8 cellular contexts compared by ENCODE assay signal in genomic region chr13:110520431-110521295, GRCh38. TPM values are rescaled to one million over a fixed set of nuclear protein-coding genes. Genes with fewer than 3 reads are reported as not detected.
A peak's percentile ranks its signal among the peaks of the same experiment; 100 is the strongest.
DNase-seq lines count a peak whose midpoint lies in the region; TF ChIP-seq lines count a peak whose summit lies in the region.
"Had no signal": no experiment of that assay in that cellular context is flagged by ENCODE, and none has a peak within 500 bp of the region (broad histone marks: within the 10 kb centered on the region; RNA-seq: fewer than 3 reads in every experiment).

No MANE protein-coding gene starts in this region.

- DNase-seq in NCI-H1092 (lab: John Stamatoyannopoulos, UW), result peak; percentile 25
- DNase-seq in choroid plexus epithelial cell (ENCODE audit: low read depth), result peak; percentile 85
- peak; percentile 95 for DNase-seq in medulla oblongata (ENCODE audit: extremely low spot score)
- peak; percentile 97 for DNase-seq in thyroid gland
- DNase-seq in GOT3 (lab: John Stamatoyannopoulos, UW), result no peak
- no peak for DNase-seq in stimulated activated CD8-positive, alpha-beta memory T cell treated with anti-CD3 and anti-CD28 coated beads, Interleukin-4, amount 100 ng/mL, for 48 hours
- DNase-seq in NAMALWA (ENCODE audit: low spot score), result no peak
- DNase-seq: stimulated activated CD4-positive, alpha-beta T cell treated with anti-CD3 and anti-CD28 coated beads, Interleukin-2, amount 100 ng/mL, for 48 hours had no signal

- H3K27me3 ChIP-seq in thyroid gland, result no peaks in the 10 kb centered on the region

- H3K36me3 ChIP-seq in thyroid gland, result peaks cover 7% of the 10 kb centered on the region in 2 donors

- H3K27ac ChIP-seq in thyroid gland, result peak overlapping the region; percentile 89 to 93 (median 92)

- H3K4me3 ChIP-seq in choroid plexus epithelial cell (ENCODE audit: low read depth, low read length), result no peak overlapping the region
- no peak overlapping the region for H3K4me3 ChIP-seq in thyroid gland (replicated peaks in 1 of 3)

- peaks cover 49 to 59% of the 10 kb centered on the region in 2 donors for H3K4me1 ChIP-seq in thyroid gland

- peak in 1 of 2 donors; percentile 46 for TF ChIP-seq POLR2A in thyroid gland (IDR thresholded peaks at IDR 0.05)

- no peaks in the 10 kb centered on the region for H3K9me3 ChIP-seq in thyroid gland

- intact Hi-C loops in thyroid gland (cut with DNase I), result no loop called here

- 29 to 41% methylated on average over 16 of the region's 16 CpGs for WGBS in thyroid gland, 2 donors

- TF ChIP-seq CTCF in choroid plexus epithelial cell (conservative IDR thresholded peaks at IDR 0.05; ENCODE audit: low read depth, low read length), result no peak
- TF ChIP-seq CTCF in thyroid gland (IDR thresholded peaks at IDR 0.05), result no peak

RNA-seq across cellular contexts. Expression of gene RAB20, which starts 40.9 kb away (rescaled TPM):
- 10 to 100 TPM; 21.0 to 60.5 (median 43.5) TPM for total RNA-seq in thyroid gland

Comparison
In these comparisons a context has a peak if more than half of its experiments do, and no peak if none do; other contexts are left out.
1. DNase-seq: peak in NCI-H1092 (single experiment), choroid plexus epithelial cell (single experiment), medulla oblongata (single experiment) and thyroid gland (2 of 2); none in GOT3 (single experiment), stimulated activated CD8-positive, alpha-beta memory T cell treated with anti-CD3 and anti-CD28 coated beads, Interleukin-4, amount 100 ng/mL, for 48 hours (single experiment) and NAMALWA (single experiment).